Comparison of ENCODE assay signal across 1 cellular context in genomic region chr9:19127881-19128719, GRCh38.
TF ChIP-seq lines count a peak whose summit lies in the region.

No MANE protein-coding gene starts in this region.

TF ChIP-seq in GM23338, 12 proteins besides CTCF, POLR2A, EP300 and RAD21 (continued from another document):
- TF ChIP-seq, protein P1, sequence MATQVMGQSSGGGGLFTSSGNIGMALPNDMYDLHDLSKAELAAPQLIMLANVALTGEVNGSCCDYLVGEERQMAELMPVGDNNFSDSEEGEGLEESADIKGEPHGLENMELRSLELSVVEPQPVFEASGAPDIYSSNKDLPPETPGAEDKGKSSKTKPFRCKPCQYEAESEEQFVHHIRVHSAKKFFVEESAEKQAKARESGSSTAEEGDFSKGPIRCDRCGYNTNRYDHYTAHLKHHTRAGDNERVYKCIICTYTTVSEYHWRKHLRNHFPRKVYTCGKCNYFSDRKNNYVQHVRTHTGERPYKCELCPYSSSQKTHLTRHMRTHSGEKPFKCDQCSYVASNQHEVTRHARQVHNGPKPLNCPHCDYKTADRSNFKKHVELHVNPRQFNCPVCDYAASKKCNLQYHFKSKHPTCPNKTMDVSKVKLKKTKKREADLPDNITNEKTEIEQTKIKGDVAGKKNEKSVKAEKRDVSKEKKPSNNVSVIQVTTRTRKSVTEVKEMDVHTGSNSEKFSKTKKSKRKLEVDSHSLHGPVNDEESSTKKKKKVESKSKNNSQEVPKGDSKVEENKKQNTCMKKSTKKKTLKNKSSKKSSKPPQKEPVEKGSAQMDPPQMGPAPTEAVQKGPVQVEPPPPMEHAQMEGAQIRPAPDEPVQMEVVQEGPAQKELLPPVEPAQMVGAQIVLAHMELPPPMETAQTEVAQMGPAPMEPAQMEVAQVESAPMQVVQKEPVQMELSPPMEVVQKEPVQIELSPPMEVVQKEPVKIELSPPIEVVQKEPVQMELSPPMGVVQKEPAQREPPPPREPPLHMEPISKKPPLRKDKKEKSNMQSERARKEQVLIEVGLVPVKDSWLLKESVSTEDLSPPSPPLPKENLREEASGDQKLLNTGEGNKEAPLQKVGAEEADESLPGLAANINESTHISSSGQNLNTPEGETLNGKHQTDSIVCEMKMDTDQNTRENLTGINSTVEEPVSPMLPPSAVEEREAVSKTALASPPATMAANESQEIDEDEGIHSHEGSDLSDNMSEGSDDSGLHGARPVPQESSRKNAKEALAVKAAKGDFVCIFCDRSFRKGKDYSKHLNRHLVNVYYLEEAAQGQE (IDR thresholded peaks at IDR 0.05; ENCODE audit: unreplicated experiment) = no peak
